In genomic region chr1:6052543-6053205, GRCh38 we compare ENCODE assay signal across 9 cellular contexts. TPM values are rescaled to one million over a fixed set of nuclear protein-coding genes. Genes with fewer than 3 reads are reported as not detected.
DNase-seq lines count a peak whose midpoint lies in the region; ATAC-seq, FAIRE-seq and TF ChIP-seq lines count a peak whose summit lies in the region.
"Had no signal": no experiment of that assay in that cellular context is flagged by ENCODE, and none has a peak within 500 bp of the region (broad histone marks: within the 10 kb centered on the region; RNA-seq: fewer than 3 reads in every experiment).

No MANE protein-coding gene starts in this region.

- TF ChIP-seq CTCF in K562 (IDR thresholded peaks at IDR 0.05 in 2 of 3, conservative IDR thresholded peaks at IDR 0.05 in 1 of 3; ENCODE audit: insufficient read depth in 2 of 3, low read depth in 1 of 3, low read length in 3 of 3) = peak; percentile 72 to 84 (median 72)

- peak in 1 of 2 experiments; percentile 85; a peak in 3 of 4 replicates for TF ChIP-seq RAD21 in K562 (CRISPR knock-in tag; conservative IDR thresholded peaks at IDR 0.05 in 1 of 2, IDR thresholded peaks at IDR 0.05 in 1 of 2)

- H3K27ac ChIP-seq in SJSA1 (no peak overlapping the region), K562 (ENCODE audit: extremely low read depth, low read depth, low read length) (no peak overlapping the region), iPS DF 6.9 (ENCODE audit: low read length) (no peak overlapping the region)
- H3K27ac ChIP-seq: upper lobe of left lung had no signal

- no peak for TF ChIP-seq EP300 in K562 (IDR thresholded peaks at IDR 0.05; ENCODE audit: low read length)

- BruUV-seq in K562 (replicated peaks; lab: Mats Ljungman, UMichigan) = no TSS peak

- ATAC-seq in K562 = peak; percentile 86
- no peak for ATAC-seq in HG03095 (IDR thresholded peaks at IDR 0.05; ENCODE audit: unreplicated experiment)
- ATAC-seq in GM21717 (IDR thresholded peaks at IDR 0.05; ENCODE audit: unreplicated experiment) = no peak

- in situ Hi-C loops in K562 (cut with MboI) = no loop called here

- H3K4me1 ChIP-seq in SJSA1 (replicated peaks) (no peaks in the 10 kb centered on the region), K562 (replicated peaks in 1 of 2; ENCODE audit: control insufficient read depth in 2 of 2, insufficient read depth in 2 of 2, low read length in 2 of 2) (peaks cover 0 to under 1% of the 10 kb centered on the region in 2 experiments; a peak in 1 of 5 replicates), iPS DF 6.9 (ENCODE audit: control insufficient read depth, insufficient read depth, low read length) (no peaks in the 10 kb centered on the region; the same call in 1 of the 2 replicates)

- H4K20me1 ChIP-seq in K562 (replicated peaks; ENCODE audit: control insufficient read depth, insufficient read depth, low read length) = peaks cover 58% of the 10 kb centered on the region

- CTCF ChIA-PET in K562 (lab: Yijun Ruan, JAX; ENCODE audit: low intra/inter-chr PET ratio) = interaction anchor here (0.5 to 1.4 kb wide), 5 partner anchors 9 to 543 kb away, joined by 3 to 15 read pairs (median 5); partner anchors contain the start of gene RNF207

- 12% methylated on average over 16 of the region's 16 CpGs for WGBS in K562 (ENCODE audit: insufficient coverage, low coverage, missing lambda C conversion rate)
- WGBS in iPS DF 6.9 (ENCODE audit: insufficient coverage, insufficient read length) = no CpG with 5 or more reads among the region's 16 CpGs

- FAIRE-seq in K562 (lab: Jason Lieb, UNC) = peak; percentile 96

- H3K36me3 ChIP-seq in SJSA1 (no peaks in the 10 kb centered on the region), K562 (ENCODE audit: control insufficient read depth, insufficient read depth, low read length) (no peaks in the 10 kb centered on the region), iPS DF 6.9 (ENCODE audit: control insufficient read depth, insufficient read depth, low read length) (no peaks in the 10 kb centered on the region)
- H3K36me3 ChIP-seq: upper lobe of left lung had no signal

- POLR2A ChIA-PET in K562 (lab: Yijun Ruan, JAX) = interaction anchor here (0.5 to 1.3 kb wide), 6 partner anchors 10 to 192 kb away, joined by 3 to 6 read pairs (median 3); no protein-coding TSS in a partner anchor

- DNase-seq in EH (ENCODE audit: low read depth) = peak; percentile 74
- DNase-seq in Kasumi-1 (lab: John Stamatoyannopoulos, UW) = peak; percentile 43 to 58
- peak; percentile 48 to 63 for DNase-seq in SJSA1 (ENCODE audit: low read depth in 1 of 2, low spot score in 2 of 2)
- DNase-seq in K562 (ENCODE audit: extremely low read depth in 1 of 4, low spot score in 3 of 4) = peak; percentile 70 to 83 (median 75)
- peak; percentile 55 for DNase-seq in iPS DF 6.9 (ENCODE audit: low read depth, low spot score)
- peak in 2 of 3 donors; percentile 19 to 23 for DNase-seq in stimulated activated CD4-positive, alpha-beta T cell treated with anti-CD3 and anti-CD28 coated beads, Interleukin-12 subunit alpha, Interleukin-12 subunit beta, amount 100 ng/mL, for 48 hours (ENCODE audit: low read depth in 2 of 3, low spot score in 1 of 3)

- TF ChIP-seq POLR2A in K562 (conservative IDR thresholded peaks at IDR 0.05) = no peak

- H3K27me3 ChIP-seq in SJSA1 (replicated peaks) (no peaks in the 10 kb centered on the region), K562 (ENCODE audit: control insufficient read depth in 2 of 2, insufficient read depth in 2 of 2, low read length in 2 of 2) (peaks cover 9 to 29% of the 10 kb centered on the region in 2 experiments; a peak in 4 of 5 replicates), iPS DF 6.9 (ENCODE audit: control insufficient read depth, insufficient read depth, low read length) (no peaks in the 10 kb centered on the region)
- H3K27me3 ChIP-seq: upper lobe of left lung had no signal

- no peaks in the 10 kb centered on the region for H3K9me3 ChIP-seq in SJSA1 (replicated peaks)
- H3K9me3 ChIP-seq in K562 (replicated peaks; ENCODE audit: control insufficient read depth, insufficient read depth, low read depth, low read length) = no peaks in the 10 kb centered on the region
- H3K9me3 ChIP-seq in iPS DF 6.9 (ENCODE audit: control insufficient read depth, insufficient read depth, low read length) = no peaks in the 10 kb centered on the region
- H3K9me3 ChIP-seq: upper lobe of left lung had no signal

- no peak overlapping the region for H3K4me3 ChIP-seq in SJSA1
- no peak overlapping the region for H3K4me3 ChIP-seq in K562
- no peak overlapping the region for H3K4me3 ChIP-seq in iPS DF 6.9 (ENCODE audit: low read length)
- H3K4me3 ChIP-seq: upper lobe of left lung had no signal

- H3K4me2 ChIP-seq in K562 (ENCODE audit: insufficient read depth, low read length) = no peak overlapping the region

- no peaks in the 10 kb centered on the region for H3K79me2 ChIP-seq in K562 (ENCODE audit: control insufficient read depth, insufficient read depth, low read length)

- no peak overlapping the region for H3K9ac ChIP-seq in K562 (ENCODE audit: insufficient read depth in 1 of 2, low read depth in 2 of 2, low read length in 2 of 2)

- intact Hi-C loops in K562 (cut with micrococcal nuclease) = loop anchor here (1.0 to 5.0 kb wide), 4 partner anchors 89 to 290 kb away; no protein-coding TSS in a partner anchor

- no peaks in the 10 kb centered on the region for H3K9me1 ChIP-seq in K562 (ENCODE audit: control insufficient read depth, insufficient read depth, low read length)

- no peak overlapping the region for H2AFZ ChIP-seq in K562 (ENCODE audit: low read depth, low read length)

TF ChIP-seq in K562, 482 proteins besides CTCF, POLR2A, EP300 and RAD21 (continues in another document):
- TF ChIP-seq CREB1 (IDR thresholded peaks at IDR 0.05) (no peak), CREB1 (CRISPR knock-in tag; IDR thresholded peaks at IDR 0.05) (no peak), FUS (optimal IDR thresholded peaks at IDR 0.05; ENCODE audit: low read depth, low read length) (no peak), NFXL1 (CRISPR knock-in tag; IDR thresholded peaks at IDR 0.05) (0 out of 2 replicates have a peak, but pooled peaks have one; percentile 69), PKNOX1 (IDR thresholded peaks at IDR 0.05) (peak; percentile 54; the same call in 1 of the 2 replicates), ATF4 (CRISPR knock-in tag; IDR thresholded peaks at IDR 0.05) (no peak), DMBX1 (CRISPR knock-in tag; IDR thresholded peaks at IDR 0.05; ENCODE audit: borderline replicate concordance) (peak; percentile 79; the same call in 1 of the 2 replicates), FOXA1 (IDR thresholded peaks at IDR 0.05; ENCODE audit: borderline replicate concordance) (no peak), CHCHD3 (CRISPR knock-in tag; IDR thresholded peaks at IDR 0.05) (no peak), HOMEZ (CRISPR knock-in tag; IDR thresholded peaks at IDR 0.05) (no peak), TFAM (CRISPR knock-in tag; conservative IDR thresholded peaks at IDR 0.05) (no peak)

RNA-seq across cellular contexts. Expression of gene KCNAB2, which starts 7.0 kb away (rescaled TPM):
- total RNA-seq in SJSA1 (2014; rRNA removed; shearing (Covaris generic)) = 3.4 and 3.9 TPM in 2 replicates
- 23.9 and 48.7 TPM in 2 replicates for total RNA-seq in K562 (2011; cell fraction: chromatin; rRNA removed; ENCODE audit: low replicate concordance)
- 31.2 and 38.0 TPM in 2 replicates for total RNA-seq in K562 (2011; cell fraction: nucleolus; rRNA removed)
- 23.7 and 24.4 TPM in 2 replicates for total RNA-seq in K562 (2011; cell fraction: nucleoplasm; rRNA removed)
- total RNA-seq in K562 (2014; rRNA removed) = 4.0 and 11.1 TPM in 2 replicates
- total RNA-seq in K562 (2014; rRNA removed; fragmentation: Illumina TruSeq; extraction: Trizol) = 7.1 and 7.2 TPM in 2 replicates
- 6.1 and 6.4 TPM in 2 replicates for total RNA-seq in K562 (2015; rRNA removed; fragmentation: Illumina TruSeq; extraction: Trizol)
- total RNA-seq in K562 (2021) = 14.7 and 15.8 TPM in 2 replicates
- polyA plus RNA-seq in K562 (2011; rRNA removed) = 5.8 and 7.4 TPM in 2 replicates
- polyA plus RNA-seq in K562 (2011; cell fraction: cytosol; rRNA removed) = 3.5 and 7.3 TPM in 2 replicates
- 19.8 and 26.0 TPM in 2 replicates for polyA plus RNA-seq in K562 (2011; cell fraction: nucleus; rRNA removed)
- 11.8 and 15.5 TPM in 2 replicates for polyA plus RNA-seq in K562 (2012)
- polyA plus RNA-seq in K562 (2014; fragmentation: Illumina TruSeq; extraction: Trizol) = 8.1 and 8.2 TPM in 2 replicates
- polyA plus RNA-seq in K562 (2014; fragmentation: Nextera tagmentation; extraction: Ambion mirVana) = 1 to 10 TPM; 1.8 to 2.4 TPM
- 8.3 and 10.8 TPM in 2 replicates for polyA plus RNA-seq in K562 (2014; rRNA removed)
- polyA minus RNA-seq in K562 (2011; rRNA and poly(A)+ RNA removed) = 2.0 and 5.5 TPM in 2 replicates
- polyA minus RNA-seq in K562 (2011; cell fraction: cytosol; rRNA and poly(A)+ RNA removed) = 3.7 and 4.5 TPM in 2 replicates
- polyA minus RNA-seq in K562 (2011; cell fraction: nucleus; rRNA and poly(A)+ RNA removed) = 13.6 and 16.0 TPM in 2 replicates

Comparison
In these comparisons a context has a peak if more than half of its experiments do, and no peak if none do; other contexts are left out.
1. DNase-seq: peak in every context shown above with its lines; median percentile 75 in K562; 74 in EH; 56 in SJSA1; 55 in iPS DF 6.9; 50 in Kasumi-1; 21 in stimulated activated CD4-positive, alpha-beta T cell treated with anti-CD3 and anti-CD28 coated beads, Interleukin-12 subunit alpha, Interleukin-12 subunit beta, amount 100 ng/mL, for 48 hours.